Comparison of ENCODE assay signal across 29 cellular contexts in the genomic region with DNA sequence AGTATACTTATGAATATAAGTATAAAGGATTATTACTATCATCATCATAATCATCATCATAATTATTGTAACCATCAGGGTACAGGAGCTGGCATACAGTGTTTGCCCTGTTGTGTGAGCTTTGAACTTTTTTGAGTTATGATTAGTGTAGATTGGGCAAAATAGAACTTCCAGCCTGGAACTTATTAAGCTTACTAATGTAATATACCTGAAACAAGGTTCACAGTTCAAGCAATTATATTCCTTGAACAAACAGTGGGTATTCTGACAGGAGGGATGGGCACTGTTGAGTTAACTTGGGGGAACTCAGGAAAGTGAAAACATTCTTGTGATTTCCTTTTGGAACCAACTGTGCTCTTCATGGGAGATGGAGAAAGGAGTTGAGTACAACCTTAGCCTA.
"Had no signal": no experiment of that assay in that cellular context is flagged by ENCODE, and none has a peak within 500 bp of the region (broad histone marks: within the 10 kb centered on the region; RNA-seq: fewer than 3 reads in every experiment).

No MANE protein-coding gene starts in this region.

- H3K27ac Mint-ChIP-seq: stimulated activated effector memory CD8-positive, alpha-beta T cell treated with anti-CD3 and anti-CD28 coated beads, Interleukin-12 subunit alpha, Interleukin-12 subunit beta, amount 100 ng/mL, for 72 hours; stimulated activated memory B cell treated with anti-CD40 and anti-IgM and Interleukin-4, amounts not matched to agents 10 μg/mL and 1 μg/mL and 100 μg/mL, for 72 hours; stimulated activated naive B cell treated with anti-CD40 and anti-IgM and Interleukin-4, amounts not matched to agents 10 μg/mL and 1 μg/mL and 100 μg/mL, for 72 hours; stimulated activated naive CD8-positive, alpha-beta T cell treated with anti-CD3 and anti-CD28 coated beads, Interleukin-15, amount 100 ng/mL, for 72 hours; stimulated activated naive CD8-positive, alpha-beta T cell treated with anti-CD3 and anti-CD28 coated beads, Interleukin-15, Interleukin-2, amounts not matched to agents 100 ng/mL and 50 ng/mL, for 24 hours; type B pancreatic cell had no signal

- DNase-seq: stimulated activated CD4-positive, alpha-beta T cell treated with anti-CD3 and anti-CD28 coated beads, Interleukin-2, amount 100 ng/mL, for 48 hours; stimulated activated CD4-positive, alpha-beta T cell treated with anti-CD3 and anti-CD28 coated beads, Interleukin-4, amount 100 ng/mL, for 1 hour; stimulated activated CD4-positive, alpha-beta T cell treated with anti-CD3 and anti-CD28 coated beads, Interleukin-4, amount 100 ng/mL, for 24 hours; stimulated activated CD4-positive, alpha-beta T cell treated with anti-CD3 and anti-CD28 coated beads, Interleukin-4, amount 100 ng/mL, for 4 hours; stimulated activated CD8-positive, alpha-beta memory T cell treated with anti-CD3 and anti-CD28 coated beads, Interleukin-4, amount 100 ng/mL, for 48 hours; stimulated activated naive B cell treated with anti-CD40 and anti-IgM and Interleukin-4, amounts not matched to agents 10 μg/mL and 1 μg/mL and 100 μg/mL, for 72 hours; stimulated activated naive CD4-positive, alpha-beta T cell; stimulated activated naive CD4-positive, alpha-beta T cell treated with Interleukin-2 at 50 U/mL for 16 hours; stimulated activated naive CD8-positive, alpha-beta T cell treated with anti-CD3 and anti-CD28 coated beads, Interleukin-15, amount 100 ng/mL, for 72 hours; stimulated activated naive CD8-positive, alpha-beta T cell treated with anti-CD3 and anti-CD28 coated beads, Interleukin-15, Interleukin-2, amounts not matched to agents 100 U/mL and 50 U/mL, for 24 hours; stomach; substantia nigra; testis; thyroid gland; tibial artery; transverse colon; trophoblast cell; upper lobe of left lung; upper lobe of right lung; uterus had no signal

- H3K36me3 ChIP-seq: stomach, suprapubic skin, thoracic aorta, thyroid gland, tibial artery, tibial nerve, transverse colon, upper lobe of left lung, upper lobe of right lung, vagina had no signal

- H3K36me3 Mint-ChIP-seq: stimulated activated effector memory CD8-positive, alpha-beta T cell treated with anti-CD3 and anti-CD28 coated beads, Interleukin-12 subunit alpha, Interleukin-12 subunit beta, amount 100 ng/mL, for 72 hours; stimulated activated memory B cell treated with anti-CD40 and anti-IgM and Interleukin-4, amounts not matched to agents 10 μg/mL and 1 μg/mL and 100 μg/mL, for 72 hours; stimulated activated naive B cell treated with anti-CD40 and anti-IgM and Interleukin-4, amounts not matched to agents 10 μg/mL and 1 μg/mL and 100 μg/mL, for 72 hours; type B pancreatic cell had no signal

- FAIRE-seq: urothelium cell line had no signal

- ATAC-seq: stimulated activated effector memory CD8-positive, alpha-beta T cell treated with anti-CD3 and anti-CD28 coated beads, Interleukin-12 subunit alpha, Interleukin-12 subunit beta, amount 100 ng/mL, for 72 hours; stimulated activated memory B cell treated with anti-CD40 and anti-IgM and Interleukin-4, amounts not matched to agents 10 μg/mL and 1 μg/mL and 100 μg/mL, for 72 hours; stimulated activated naive B cell treated with anti-CD40 and anti-IgM and Interleukin-4, amounts not matched to agents 10 μg/mL and 1 μg/mL and 100 μg/mL, for 72 hours; stimulated activated naive CD8-positive, alpha-beta T cell treated with anti-CD3 and anti-CD28 coated beads, Interleukin-15, amount 100 ng/mL, for 72 hours; stimulated activated naive CD8-positive, alpha-beta T cell treated with anti-CD3 and anti-CD28 coated beads, Interleukin-15, Interleukin-2, amounts not matched to agents 100 U/mL and 50 U/mL, for 24 hours; upper lobe of right lung had no signal

- H3K4me3 ChIP-seq: stomach, suprapubic skin, testis, thoracic aorta, thyroid gland, tibial artery, tibial nerve, transverse colon, upper lobe of left lung, upper lobe of right lung, uterus, vagina had no signal

- H3K4me3 Mint-ChIP-seq: stimulated activated effector memory CD8-positive, alpha-beta T cell treated with anti-CD3 and anti-CD28 coated beads, Interleukin-12 subunit alpha, Interleukin-12 subunit beta, amount 100 ng/mL, for 72 hours; stimulated activated memory B cell treated with anti-CD40 and anti-IgM and Interleukin-4, amounts not matched to agents 10 μg/mL and 1 μg/mL and 100 μg/mL, for 72 hours; stimulated activated naive B cell treated with anti-CD40 and anti-IgM and Interleukin-4, amounts not matched to agents 10 μg/mL and 1 μg/mL and 100 μg/mL, for 72 hours; stimulated activated naive CD8-positive, alpha-beta T cell treated with anti-CD3 and anti-CD28 coated beads, Interleukin-15, amount 100 ng/mL, for 72 hours; stimulated activated naive CD8-positive, alpha-beta T cell treated with anti-CD3 and anti-CD28 coated beads, Interleukin-15, Interleukin-2, amounts not matched to agents 100 ng/mL and 50 ng/mL, for 24 hours; type B pancreatic cell had no signal

- H3K27ac ChIP-seq: stomach, suprapubic skin, testis, thoracic aorta, thyroid gland, tibial artery, tibial nerve, upper lobe of left lung, upper lobe of right lung, uterus, vagina had no signal

- H3K27me3 Mint-ChIP-seq: stimulated activated memory B cell treated with anti-CD40 and anti-IgM and Interleukin-4, amounts not matched to agents 10 μg/mL and 1 μg/mL and 100 μg/mL, for 72 hours; stimulated activated naive B cell treated with anti-CD40 and anti-IgM and Interleukin-4, amounts not matched to agents 10 μg/mL and 1 μg/mL and 100 μg/mL, for 72 hours; stimulated activated naive CD8-positive, alpha-beta T cell treated with anti-CD3 and anti-CD28 coated beads, Interleukin-15, amount 100 ng/mL, for 72 hours; stimulated activated naive CD8-positive, alpha-beta T cell treated with anti-CD3 and anti-CD28 coated beads, Interleukin-15, Interleukin-2, amounts not matched to agents 100 ng/mL and 50 ng/mL, for 24 hours had no signal

- H3K9me3 ChIP-seq: stomach, suprapubic skin, testis, thoracic aorta, thyroid gland, transverse colon, upper lobe of left lung, upper lobe of right lung, uterus, vagina had no signal

- H3K4me1 Mint-ChIP-seq: stimulated activated effector memory CD8-positive, alpha-beta T cell treated with anti-CD3 and anti-CD28 coated beads, Interleukin-12 subunit alpha, Interleukin-12 subunit beta, amount 100 ng/mL, for 72 hours; stimulated activated memory B cell treated with anti-CD40 and anti-IgM and Interleukin-4, amounts not matched to agents 10 μg/mL and 1 μg/mL and 100 μg/mL, for 72 hours; stimulated activated naive B cell treated with anti-CD40 and anti-IgM and Interleukin-4, amounts not matched to agents 10 μg/mL and 1 μg/mL and 100 μg/mL, for 72 hours; stimulated activated naive CD8-positive, alpha-beta T cell treated with anti-CD3 and anti-CD28 coated beads, Interleukin-15, amount 100 ng/mL, for 72 hours had no signal

- H3K27me3 ChIP-seq: stomach, suprapubic skin, testis, thyroid gland, tibial artery, tibial nerve, transverse colon, upper lobe of left lung, upper lobe of right lung, uterus, vagina had no signal

- H3K9me3 Mint-ChIP-seq: type B pancreatic cell had no signal

- H3K4me1 ChIP-seq: stomach, suprapubic skin, testis, thyroid gland, tibial artery, transverse colon, upper lobe of left lung, upper lobe of right lung, uterus, vagina had no signal
